In genomic region chr10:34168429-34168828, GRCh38 we compare ENCODE assay signal across 29 cellular contexts.
"Had no signal": no experiment of that assay in that cellular context is flagged by ENCODE, and none has a peak within 500 bp of the region (broad histone marks: within the 10 kb centered on the region; RNA-seq: fewer than 3 reads in every experiment).

No MANE protein-coding gene starts in this region.

- H3K9me3 Mint-ChIP-seq: activated T-helper 2 cell treated with anti-CD3 and anti-CD28 coated beads, Interferon-gamma antibody, Interleukin-2, Interleukin-4, amounts not matched to agents 10 μg/mL and 5 μg/mL and 100 μg/mL, durations not matched to agents 14 hours and 24 hours and 36 hours; endodermal cell; T-helper 1 cell treated with Interleukin-12 subunit alpha and Interleukin-12 subunit beta and Interleukin-4 antibody, amounts not matched to agents 30 μg/mL and 1 μg/mL, for 36 hours had no signal

- H3K4me2 ChIP-seq: smooth muscle cell had no signal

- H3K27me3 Mint-ChIP-seq: naive B cell had no signal

- H3K4me3 Mint-ChIP-seq: activated naive CD8-positive, alpha-beta T cell; activated T-cell treated with anti-CD3 and anti-CD28 coated beads, Interleukin-2, amount 50 U/mL, for 4 hours; endodermal cell; naive B cell; T-helper 1 cell treated with Interleukin-12 subunit alpha and Interleukin-12 subunit beta and Interleukin-4 antibody, amounts not matched to agents 30 μg/mL and 1 μg/mL, for 36 hours had no signal

- H3K79me2 ChIP-seq: parathyroid adenoma had no signal

- H3K4me1 ChIP-seq: adrenal gland, breast epithelium, parathyroid adenoma, testis had no signal

- H3K9me3 ChIP-seq: adrenal gland, breast epithelium, mucosa of descending colon, right lobe of liver, testis, vagina had no signal

- H3K36me3 ChIP-seq: adrenal gland, breast epithelium, right lobe of liver, vagina had no signal

- H2AFZ ChIP-seq: parathyroid adenoma had no signal

- DNase-seq: activated CD4-positive, alpha-beta T cell treated with anti-CD3 and anti-CD28 coated beads for 4 hours; activated CD4-positive, alpha-beta T cell treated with anti-CD3 and anti-CD28 coated beads, Interleukin-2, amount 50 U/mL, for 48 hours; activated CD4-positive, CD25-positive, alpha-beta regulatory T cell; activated CD8-positive, alpha-beta memory T cell treated with anti-CD3 and anti-CD28 coated beads, Interleukin-2, amount 50 U/mL, for 48 hours; activated naive CD4-positive, alpha-beta T cell; activated T-cell treated with anti-CD3 and anti-CD28 coated beads, Interleukin-2, amount 50 U/mL, for 4 hours; cerebellar nuclear complex; cortex of kidney; endodermal cell; foreskin melanocyte; kidney glomerular epithelial cell; mesendoderm; naive B cell; nucleus accumbens; right lobe of liver; stimulated activated CD4-positive, alpha-beta T cell treated with anti-CD3 and anti-CD28 coated beads, Interleukin-2, amount 100 ng/mL, for 48 hours; stimulated activated naive CD4-positive, alpha-beta T cell; testis; trophoblast cell had no signal

- H3K27me3 ChIP-seq: adrenal gland, breast epithelium, right lobe of liver, testis, vagina had no signal

- ATAC-seq: activated T-cell treated with anti-CD3 and anti-CD28 coated beads, Interleukin-2, amount 50 U/mL, for 4 hours; mucosa of descending colon; right lobe of liver had no signal

- H3K36me3 Mint-ChIP-seq: activated naive CD8-positive, alpha-beta T cell; naive B cell had no signal

- H3K27ac Mint-ChIP-seq: activated naive CD8-positive, alpha-beta T cell; activated T-helper 2 cell treated with anti-CD3 and anti-CD28 coated beads, Interferon-gamma antibody, Interleukin-2, Interleukin-4, amounts not matched to agents 10 μg/mL and 5 μg/mL and 100 μg/mL, durations not matched to agents 14 hours and 24 hours and 36 hours; endodermal cell; naive B cell; T-helper 1 cell treated with Interleukin-12 subunit alpha and Interleukin-12 subunit beta and Interleukin-4 antibody, amounts not matched to agents 30 μg/mL and 1 μg/mL, for 36 hours had no signal

- H3K4me3 ChIP-seq: adrenal gland, breast epithelium, mucosa of descending colon, right lobe of liver, smooth muscle cell, testis, vagina had no signal

- H3K4me1 Mint-ChIP-seq: naive B cell had no signal

- H3K9ac ChIP-seq: parathyroid adenoma had no signal

- H3K27ac ChIP-seq: adrenal gland, breast epithelium, epithelial cell of prostate, parathyroid adenoma, right lobe of liver, testis, vagina had no signal
